ENCODE assay signal across 21 cellular contexts in genomic region chr7:99000196-99000903, GRCh38.
DNase-seq lines count a peak whose midpoint lies in the region; ATAC-seq and TF ChIP-seq lines count a peak whose summit lies in the region.
"Had no signal": no experiment of that assay in that cellular context is flagged by ENCODE, and none has a peak within 500 bp of the region (broad histone marks: within the 10 kb centered on the region; RNA-seq: fewer than 3 reads in every experiment).

No MANE protein-coding gene starts in this region.

- H3K27me3 Mint-ChIP-seq in activated CD8-positive, alpha-beta T cell treated with anti-CD3 and anti-CD28 coated beads for 36 hours: no peaks in the 10 kb centered on the region
- peaks cover 9% of the 10 kb centered on the region for H3K27me3 Mint-ChIP-seq in endothelial cell (ENCODE audit: unreplicated experiment)
- H3K27me3 Mint-ChIP-seq: activated CD4-positive, alpha-beta T cell treated with anti-CD3 and anti-CD28 coated beads for 36 hours; activated naive CD4-positive, alpha-beta T cell treated with anti-CD3 and anti-CD28 coated beads, Interleukin-2, amount 10 ng/mL, durations not matched to agents 7 days and 5 days; IgD-negative memory B cell had no signal

- CTCF ChIA-PET in activated CD8-positive, alpha-beta T cell treated with anti-CD3 and anti-CD28 coated beads for 36 hours (lab: Charles Lee): interaction anchor here (1.6 kb wide), 1 partner anchor 9 kb away, joined by 5 read pairs; no protein-coding TSS in a partner anchor

- no peak overlapping the region for H3K4me3 Mint-ChIP-seq in activated CD8-positive, alpha-beta T cell treated with anti-CD3 and anti-CD28 coated beads for 36 hours
- H3K4me3 Mint-ChIP-seq in endothelial cell (ENCODE audit: unreplicated experiment): peak overlapping the region; percentile 69
- H3K4me3 Mint-ChIP-seq: activated CD4-positive, alpha-beta T cell treated with anti-CD3 and anti-CD28 coated beads for 36 hours; activated naive CD4-positive, alpha-beta T cell treated with anti-CD3 and anti-CD28 coated beads, Interleukin-2, amount 10 ng/mL, durations not matched to agents 7 days and 5 days; IgD-negative memory B cell; immature natural killer cell had no signal

- intact Hi-C loops in activated CD8-positive, alpha-beta T cell treated with anti-CD3 and anti-CD28 coated beads for 36 hours (cut with micrococcal nuclease): no loop called here

- ATAC-seq in activated CD8-positive, alpha-beta T cell treated with anti-CD3 and anti-CD28 coated beads for 36 hours: no peak
- ATAC-seq in GM18868 (IDR thresholded peaks at IDR 0.05; ENCODE audit: unreplicated experiment): no peak
- ATAC-seq: A549; activated CD4-positive, alpha-beta T cell treated with anti-CD3 and anti-CD28 coated beads for 36 hours had no signal

- peaks cover 40% of the 10 kb centered on the region for H3K4me1 Mint-ChIP-seq in activated CD8-positive, alpha-beta T cell treated with anti-CD3 and anti-CD28 coated beads for 36 hours (ENCODE audit: low read depth)
- H3K4me1 Mint-ChIP-seq in endothelial cell (ENCODE audit: unreplicated experiment): no peaks in the 10 kb centered on the region
- H3K4me1 Mint-ChIP-seq: activated naive CD4-positive, alpha-beta T cell treated with anti-CD3 and anti-CD28 coated beads, Interleukin-2, amount 10 ng/mL, durations not matched to agents 7 days and 5 days had no signal

- peak; percentile 41 for DNase-seq in activated effector memory CD4-positive, alpha-beta T cell treated with anti-CD3 and anti-CD28 coated beads, Interleukin-2, amount 50 U/mL, for 16 hours
- no peak for DNase-seq in activated effector memory CD4-positive, alpha-beta T cell treated with Interleukin-2 at 50 U/mL for 16 hours
- DNase-seq in activated CD8-positive, alpha-beta T cell treated with anti-CD3 and anti-CD28 coated beads for 36 hours: no peak
- DNase-seq in endothelial cell (ENCODE audit: low spot score): no peak
- peak; percentile 16 for DNase-seq in stimulated activated CD8-positive, alpha-beta memory T cell treated with anti-CD3 and anti-CD28 coated beads, Interleukin-4, amount 100 ng/mL, for 48 hours
- DNase-seq in putamen (ENCODE audit: low spot score): no peak
- no peak for DNase-seq in GF-D8 (lab: John Stamatoyannopoulos, UW)
- DNase-seq: activated CD4-positive, alpha-beta T cell treated with anti-CD3 and anti-CD28 coated beads for 36 hours; activated naive CD4-positive, alpha-beta T cell treated with anti-CD3 and anti-CD28 coated beads, Interleukin-2, amount 10 ng/mL, durations not matched to agents 7 days and 5 days; C1 segment of cervical spinal cord; colonic mucosa; immature natural killer cell; MM.1S; NCI-H1436 treated with DMSO at 0.1 percent for 48 hours; NCI-H748 treated with DMSO at 0.1 percent for 48 hours; retina; SHP77; spleen had no signal

- H3K36me3 Mint-ChIP-seq in activated CD8-positive, alpha-beta T cell treated with anti-CD3 and anti-CD28 coated beads for 36 hours (ENCODE audit: low read depth): peaks cover 47% of the 10 kb centered on the region
- peaks cover 36% of the 10 kb centered on the region for H3K36me3 Mint-ChIP-seq in endothelial cell (ENCODE audit: low read depth, unreplicated experiment)

- POLR2A ChIA-PET in activated CD8-positive, alpha-beta T cell treated with anti-CD3 and anti-CD28 coated beads for 36 hours (lab: Charles Lee): interaction anchor here (1.3 kb wide), 1 partner anchor 16 kb away, joined by 3 read pairs; no protein-coding TSS in a partner anchor

- H3K27ac Mint-ChIP-seq in activated CD8-positive, alpha-beta T cell treated with anti-CD3 and anti-CD28 coated beads for 36 hours: peak overlapping the region; percentile 96
- H3K27ac Mint-ChIP-seq in endothelial cell (ENCODE audit: unreplicated experiment): no peak overlapping the region
- H3K27ac Mint-ChIP-seq: activated naive CD4-positive, alpha-beta T cell treated with anti-CD3 and anti-CD28 coated beads, Interleukin-2, amount 10 ng/mL, durations not matched to agents 7 days and 5 days had no signal

- TF ChIP-seq CTCF in activated CD8-positive, alpha-beta T cell treated with anti-CD3 and anti-CD28 coated beads for 36 hours (IDR thresholded peaks at IDR 0.05): no peak
- no peak for TF ChIP-seq CTCF in endothelial cell (IDR thresholded peaks at IDR 0.05; ENCODE audit: unreplicated experiment)

- no peaks in the 10 kb centered on the region for H3K9me3 Mint-ChIP-seq in activated CD8-positive, alpha-beta T cell treated with anti-CD3 and anti-CD28 coated beads for 36 hours
- no peaks in the 10 kb centered on the region for H3K9me3 Mint-ChIP-seq in endothelial cell (ENCODE audit: unreplicated experiment)
- H3K9me3 Mint-ChIP-seq: activated naive CD4-positive, alpha-beta T cell treated with anti-CD3 and anti-CD28 coated beads, Interleukin-2, amount 10 ng/mL, durations not matched to agents 7 days and 5 days; IgD-negative memory B cell; immature natural killer cell had no signal

Comparison
In these comparisons a context has a peak if more than half of its experiments do, and no peak if none do; other contexts are left out.
1. DNase-seq: peak in activated effector memory CD4-positive, alpha-beta T cell treated with anti-CD3 and anti-CD28 coated beads, Interleukin-2, amount 50 U/mL, for 16 hours (single experiment) and stimulated activated CD8-positive, alpha-beta memory T cell treated with anti-CD3 and anti-CD28 coated beads, Interleukin-4, amount 100 ng/mL, for 48 hours (single experiment); none in activated effector memory CD4-positive, alpha-beta T cell treated with Interleukin-2 at 50 U/mL for 16 hours (single experiment), activated CD8-positive, alpha-beta T cell treated with anti-CD3 and anti-CD28 coated beads for 36 hours (single experiment), endothelial cell (single experiment), putamen (single experiment) and GF-D8 (single experiment).